Comparison of ENCODE assay signal across 1 cellular context in the genomic region with DNA sequence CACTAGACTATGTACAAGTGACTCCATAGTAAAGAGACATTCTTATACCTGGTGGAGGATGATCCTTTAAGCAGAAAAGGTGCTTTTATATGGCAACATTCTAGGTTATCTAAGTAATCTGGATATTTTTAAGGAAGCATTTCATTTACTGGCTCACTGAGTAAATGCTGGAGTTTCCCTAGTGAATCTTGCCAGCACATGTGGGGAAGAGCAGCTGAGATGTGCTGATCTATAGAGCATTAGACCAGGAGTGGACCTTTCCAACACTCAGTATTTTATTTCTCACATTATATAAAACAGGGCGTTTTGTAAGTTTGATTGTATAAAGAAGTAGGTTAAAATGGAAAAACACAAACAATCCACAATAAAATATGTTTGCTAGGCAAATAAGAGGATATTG.
TF ChIP-seq lines count a peak whose summit lies in the region.

No MANE protein-coding gene starts in this region.

TF ChIP-seq in endothelial cell of umbilical vein, 7 proteins besides CTCF, POLR2A, EP300 and RAD21:
- TF ChIP-seq GATA2 (IDR thresholded peaks at IDR 0.05; ENCODE audit: insufficient read depth, insufficient read length, low read depth, low read length) (no peak), MYC (IDR thresholded peaks at IDR 0.05; ENCODE audit: low read depth, low read length) (no peak), FOS (IDR thresholded peaks at IDR 0.05; ENCODE audit: borderline replicate concordance, insufficient read depth, low read length) (no peak)
- TF ChIP-seq, protein P1, sequence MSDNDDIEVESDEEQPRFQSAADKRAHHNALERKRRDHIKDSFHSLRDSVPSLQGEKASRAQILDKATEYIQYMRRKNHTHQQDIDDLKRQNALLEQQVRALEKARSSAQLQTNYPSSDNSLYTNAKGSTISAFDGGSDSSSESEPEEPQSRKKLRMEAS (IDR thresholded peaks at IDR 0.05; ENCODE audit: insufficient read depth, insufficient read length), result no peak
